In the genomic region with DNA sequence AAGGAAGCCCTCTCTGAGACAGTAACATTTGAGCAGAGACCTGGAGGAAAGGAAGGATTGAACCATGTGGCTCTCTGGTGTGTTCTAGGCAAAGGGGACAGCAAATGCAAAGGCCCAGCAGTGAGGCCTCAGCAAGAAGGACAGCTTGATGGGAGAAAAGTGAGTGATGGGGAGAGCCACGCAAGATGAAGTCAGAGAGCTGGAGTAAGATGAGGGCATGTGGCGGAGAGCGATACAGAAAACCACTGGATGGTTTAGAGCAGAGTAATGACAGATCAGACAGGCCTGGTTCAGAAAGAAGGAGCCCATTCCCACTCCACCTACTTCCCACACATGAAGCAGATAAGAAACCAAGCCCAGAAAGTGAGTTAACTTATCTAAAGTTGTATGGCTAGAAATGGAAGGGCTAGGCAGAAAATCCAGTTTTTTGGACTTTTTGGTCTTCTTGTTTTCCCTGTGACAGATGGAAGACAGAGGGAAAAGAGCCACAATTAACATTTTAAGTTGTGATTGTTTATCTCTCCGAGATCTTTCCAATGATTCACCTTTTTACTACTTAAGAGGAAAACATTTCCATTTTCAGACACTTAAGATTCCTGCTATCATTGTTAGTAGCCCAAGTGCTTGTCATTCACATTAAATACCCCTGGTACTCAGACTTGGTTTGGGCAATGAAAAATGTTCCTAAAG, we compare ENCODE assay signal across 1 cellular context.
TF ChIP-seq lines count a peak whose summit lies in the region.

No MANE protein-coding gene starts in this region.

TF ChIP-seq in K562, 482 proteins besides CTCF, POLR2A, EP300 and RAD21 (continued from another document):
- TF ChIP-seq, protein P1, sequence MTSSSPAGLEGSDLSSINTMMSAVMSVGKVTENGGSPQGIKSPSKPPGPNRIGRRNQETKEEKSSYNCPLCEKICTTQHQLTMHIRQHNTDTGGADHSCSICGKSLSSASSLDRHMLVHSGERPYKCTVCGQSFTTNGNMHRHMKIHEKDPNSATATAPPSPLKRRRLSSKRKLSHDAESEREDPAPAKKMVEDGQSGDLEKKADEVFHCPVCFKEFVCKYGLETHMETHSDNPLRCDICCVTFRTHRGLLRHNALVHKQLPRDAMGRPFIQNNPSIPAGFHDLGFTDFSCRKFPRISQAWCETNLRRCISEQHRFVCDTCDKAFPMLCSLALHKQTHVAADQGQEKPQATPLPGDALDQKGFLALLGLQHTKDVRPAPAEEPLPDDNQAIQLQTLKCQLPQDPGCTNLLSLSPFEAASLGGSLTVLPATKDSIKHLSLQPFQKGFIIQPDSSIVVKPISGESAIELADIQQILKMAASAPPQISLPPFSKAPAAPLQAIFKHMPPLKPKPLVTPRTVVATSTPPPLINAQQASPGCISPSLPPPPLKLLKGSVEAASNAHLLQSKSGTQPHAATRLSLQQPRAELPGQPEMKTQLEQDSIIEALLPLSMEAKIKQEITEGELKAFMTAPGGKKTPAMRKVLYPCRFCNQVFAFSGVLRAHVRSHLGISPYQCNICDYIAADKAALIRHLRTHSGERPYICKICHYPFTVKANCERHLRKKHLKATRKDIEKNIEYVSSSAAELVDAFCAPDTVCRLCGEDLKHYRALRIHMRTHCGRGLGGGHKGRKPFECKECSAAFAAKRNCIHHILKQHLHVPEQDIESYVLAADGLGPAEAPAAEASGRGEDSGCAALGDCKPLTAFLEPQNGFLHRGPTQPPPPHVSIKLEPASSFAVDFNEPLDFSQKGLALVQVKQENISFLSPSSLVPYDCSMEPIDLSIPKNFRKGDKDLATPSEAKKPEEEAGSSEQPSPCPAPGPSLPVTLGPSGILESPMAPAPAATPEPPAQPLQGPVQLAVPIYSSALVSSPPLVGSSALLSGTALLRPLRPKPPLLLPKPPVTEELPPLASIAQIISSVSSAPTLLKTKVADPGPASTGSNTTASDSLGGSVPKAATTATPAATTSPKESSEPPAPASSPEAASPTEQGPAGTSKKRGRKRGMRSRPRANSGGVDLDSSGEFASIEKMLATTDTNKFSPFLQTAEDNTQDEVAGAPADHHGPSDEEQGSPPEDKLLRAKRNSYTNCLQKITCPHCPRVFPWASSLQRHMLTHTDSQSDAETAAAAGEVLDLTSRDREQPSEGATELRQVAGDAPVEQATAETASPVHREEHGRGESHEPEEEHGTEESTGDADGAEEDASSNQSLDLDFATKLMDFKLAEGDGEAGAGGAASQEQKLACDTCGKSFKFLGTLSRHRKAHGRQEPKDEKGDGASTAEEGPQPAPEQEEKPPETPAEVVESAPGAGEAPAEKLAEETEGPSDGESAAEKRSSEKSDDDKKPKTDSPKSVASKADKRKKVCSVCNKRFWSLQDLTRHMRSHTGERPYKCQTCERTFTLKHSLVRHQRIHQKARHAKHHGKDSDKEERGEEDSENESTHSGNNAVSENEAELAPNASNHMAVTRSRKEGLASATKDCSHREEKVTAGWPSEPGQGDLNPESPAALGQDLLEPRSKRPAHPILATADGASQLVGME (CRISPR knock-in tag; IDR thresholded peaks at IDR 0.05) = no peak
- TF ChIP-seq ZFP1 (CRISPR knock-in tag; IDR thresholded peaks at IDR 0.05) (no peak), SMARCE1 (IDR thresholded peaks at IDR 0.05) (peak; percentile 55; the same call in 1 of the 2 replicates), ZBTB1 (CRISPR knock-in tag; IDR thresholded peaks at IDR 0.05; ENCODE audit: borderline replicate concordance, low read depth) (no peak), SP2 (IDR thresholded peaks at IDR 0.05; ENCODE audit: extremely low read depth, low read depth, low read length, poor library complexity, severe bottlenecking) (no peak), NCOA1 (IDR thresholded peaks at IDR 0.05; ENCODE audit: low read depth) (no peak), DPF2 (IDR thresholded peaks at IDR 0.05) (peak; percentile 57; the same call in 1 of the 2 replicates), BDP1 (IDR thresholded peaks at IDR 0.05; ENCODE audit: insufficient read depth, insufficient read length) (no peak), JUND (IDR thresholded peaks at IDR 0.05; ENCODE audit: borderline replicate concordance, low read depth, low read length) (no peak), JUND (tag; IDR thresholded peaks at IDR 0.05; ENCODE audit: borderline replicate concordance, low read depth, low read length) (peak; percentile 17; the same call in 1 of the 3 replicates), EGR1 (conservative IDR thresholded peaks at IDR 0.05) (peak; percentile 66), GABPB1 (CRISPR knock-in tag; IDR thresholded peaks at IDR 0.05) (no peak), ZNF143 (CRISPR knock-in tag; IDR thresholded peaks at IDR 0.05) (no peak), XRCC3 (IDR thresholded peaks at IDR 0.05) (no peak), HDAC8 (tag; IDR thresholded peaks at IDR 0.05) (no peak), CTBP1 (IDR thresholded peaks at IDR 0.05; ENCODE audit: borderline replicate concordance) (peak; percentile 85)
- TF ChIP-seq, protein P2, sequence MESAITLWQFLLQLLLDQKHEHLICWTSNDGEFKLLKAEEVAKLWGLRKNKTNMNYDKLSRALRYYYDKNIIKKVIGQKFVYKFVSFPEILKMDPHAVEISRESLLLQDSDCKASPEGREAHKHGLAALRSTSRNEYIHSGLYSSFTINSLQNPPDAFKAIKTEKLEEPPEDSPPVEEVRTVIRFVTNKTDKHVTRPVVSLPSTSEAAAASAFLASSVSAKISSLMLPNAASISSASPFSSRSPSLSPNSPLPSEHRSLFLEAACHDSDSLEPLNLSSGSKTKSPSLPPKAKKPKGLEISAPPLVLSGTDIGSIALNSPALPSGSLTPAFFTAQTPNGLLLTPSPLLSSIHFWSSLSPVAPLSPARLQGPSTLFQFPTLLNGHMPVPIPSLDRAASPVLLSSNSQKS (CRISPR knock-in tag; IDR thresholded peaks at IDR 0.05) = no peak
- TF ChIP-seq, protein P3, sequence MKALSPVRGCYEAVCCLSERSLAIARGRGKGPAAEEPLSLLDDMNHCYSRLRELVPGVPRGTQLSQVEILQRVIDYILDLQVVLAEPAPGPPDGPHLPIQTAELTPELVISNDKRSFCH (CRISPR knock-in tag; IDR thresholded peaks at IDR 0.05) = no peak
- TF ChIP-seq, protein P3 (tag; IDR thresholded peaks at IDR 0.05) = 0 out of 2 replicates have a peak, but pooled peaks have one; percentile 18
- TF ChIP-seq, protein P4, sequence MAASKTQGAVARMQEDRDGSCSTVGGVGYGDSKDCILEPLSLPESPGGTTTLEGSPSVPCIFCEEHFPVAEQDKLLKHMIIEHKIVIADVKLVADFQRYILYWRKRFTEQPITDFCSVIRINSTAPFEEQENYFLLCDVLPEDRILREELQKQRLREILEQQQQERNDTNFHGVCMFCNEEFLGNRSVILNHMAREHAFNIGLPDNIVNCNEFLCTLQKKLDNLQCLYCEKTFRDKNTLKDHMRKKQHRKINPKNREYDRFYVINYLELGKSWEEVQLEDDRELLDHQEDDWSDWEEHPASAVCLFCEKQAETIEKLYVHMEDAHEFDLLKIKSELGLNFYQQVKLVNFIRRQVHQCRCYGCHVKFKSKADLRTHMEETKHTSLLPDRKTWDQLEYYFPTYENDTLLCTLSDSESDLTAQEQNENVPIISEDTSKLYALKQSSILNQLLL (CRISPR knock-in tag; IDR thresholded peaks at IDR 0.05; ENCODE audit: borderline replicate concordance) = no peak
